ENCODE assay signal across 7 cellular contexts in genomic region chr11:66841861-66842260, GRCh38. TPM values are rescaled to one million over a fixed set of nuclear protein-coding genes. Genes with fewer than 3 reads are reported as not detected.
DNase-seq lines count a peak whose midpoint lies in the region; ATAC-seq and TF ChIP-seq lines count a peak whose summit lies in the region.

No MANE protein-coding gene starts in this region.

- no peaks in the 10 kb centered on the region for H3K9me3 ChIP-seq in HEK293 (ENCODE audit: control insufficient read depth, insufficient read depth, low read depth, low read length)
- H3K9me3 ChIP-seq in right cardiac atrium (ENCODE audit: control insufficient read depth, low read length) = no peaks in the 10 kb centered on the region

- no peak for DNase-seq in activated CD4-positive, alpha-beta memory T cell treated with anti-CD3 and anti-CD28 coated beads for 36 hours
- DNase-seq in right cardiac atrium = no peak
- peak; percentile 26 for DNase-seq in stimulated activated CD8-positive, alpha-beta memory T cell treated with anti-CD3 and anti-CD28 coated beads, Interleukin-4, amount 100 ng/mL, for 48 hours
- no peak for DNase-seq in RPMI8226
- no peak for DNase-seq in ureter (ENCODE audit: low spot score)
- no peak for DNase-seq in iPS-NIHi11 (ENCODE audit: low spot score)

- H3K27ac ChIP-seq in HEK293 (ENCODE audit: extremely low read depth, low read depth, low read length) = no peak overlapping the region
- no peak overlapping the region for H3K27ac ChIP-seq in right cardiac atrium (ENCODE audit: low read length)

- no peaks in the 10 kb centered on the region for H3K27me3 ChIP-seq in right cardiac atrium (ENCODE audit: control insufficient read depth, insufficient read depth)

- H3K27me3 Mint-ChIP-seq in activated CD4-positive, alpha-beta memory T cell treated with anti-CD3 and anti-CD28 coated beads for 36 hours = no peaks in the 10 kb centered on the region

- CTCF ChIA-PET in HEK293 (lab: Yijun Ruan, JAX) = interaction anchor here (0.6 to 2.3 kb wide), 10 partner anchors 7 to 478 kb away, joined by 3 to 12 read pairs (median 4); no protein-coding TSS in a partner anchor
- CTCF ChIA-PET in activated CD4-positive, alpha-beta memory T cell treated with anti-CD3 and anti-CD28 coated beads for 36 hours (lab: Charles Lee) = interaction anchor here (0.7 to 1.8 kb wide), 11 partner anchors 7 to 478 kb away, joined by 3 to 7 read pairs (median 3); partner anchors contain the start of gene SYT12

- H3K4me1 Mint-ChIP-seq in activated CD4-positive, alpha-beta memory T cell treated with anti-CD3 and anti-CD28 coated beads for 36 hours (ENCODE audit: low read depth) = peaks cover 49% of the 10 kb centered on the region

- H3K4me3 ChIP-seq in HEK293 (ENCODE audit: low read depth, low read length) = peak overlapping the region; percentile 71; the same call in 1 of the 2 replicates
- peak overlapping the region; percentile 78 for H3K4me3 ChIP-seq in right cardiac atrium (ENCODE audit: low read length)

- H3K9me3 Mint-ChIP-seq in activated CD4-positive, alpha-beta memory T cell treated with anti-CD3 and anti-CD28 coated beads for 36 hours = no peaks in the 10 kb centered on the region

- H3K4me1 ChIP-seq in HEK293 (ENCODE audit: control insufficient read depth, insufficient read depth, low read length) = no peaks in the 10 kb centered on the region
- peaks cover 5% of the 10 kb centered on the region for H3K4me1 ChIP-seq in right cardiac atrium (ENCODE audit: control insufficient read depth, insufficient read depth, low read length)

- no peak for ATAC-seq in right cardiac atrium

- 86% methylated on average over 7 of the region's 7 CpGs for WGBS in right cardiac atrium

- H3K36me3 ChIP-seq in HEK293 (ENCODE audit: control insufficient read depth in 2 of 2, insufficient read depth in 1 of 2, low read length in 2 of 2) = peaks cover 0 to 38% of the 10 kb centered on the region in 2 experiments; a peak in 1 of 3 replicates

- peak overlapping the region; percentile 97 for H3K4me3 Mint-ChIP-seq in activated CD4-positive, alpha-beta memory T cell treated with anti-CD3 and anti-CD28 coated beads for 36 hours

- no peak for TF ChIP-seq CTCF in HEK293 (tag by site-specific recombination; IDR thresholded peaks at IDR 0.05)

- peaks cover 32% of the 10 kb centered on the region for H3K36me3 Mint-ChIP-seq in activated CD4-positive, alpha-beta memory T cell treated with anti-CD3 and anti-CD28 coated beads for 36 hours

- intact Hi-C loops in activated CD4-positive, alpha-beta memory T cell treated with anti-CD3 and anti-CD28 coated beads for 36 hours (cut with micrococcal nuclease) = loop anchor here (2.0 to 5.0 kb wide), 3 partner anchors 117 to 295 kb away; partner anchors contain the start of genes ACTN3, PC, RBM14 and ZDHHC24
- intact Hi-C loops in right cardiac atrium (cut with DNase I) = no loop called here

- POLR2A ChIA-PET in HEK293 (lab: Yijun Ruan, JAX) = interaction anchor here (0.5 to 5.2 kb wide), 3 partner anchors 13 to 356 kb away, joined by 3 to 40 read pairs (median 3); partner anchors contain the start of gene RBM4
- POLR2A ChIA-PET in activated CD4-positive, alpha-beta memory T cell treated with anti-CD3 and anti-CD28 coated beads for 36 hours (lab: Charles Lee) = interaction anchor here (0.8 to 4.4 kb wide), 6 partner anchors 10 to 362 kb away, joined by 3 to 59 read pairs (median 6); partner anchors contain the start of genes DPP3 and RBM4B

- H3K27ac Mint-ChIP-seq in activated CD4-positive, alpha-beta memory T cell treated with anti-CD3 and anti-CD28 coated beads for 36 hours = peak overlapping the region; percentile 93

TF ChIP-seq in HEK293, 187 proteins besides CTCF, POLR2A, EP300 and RAD21:
- no peak for TF ChIP-seq ZNF626 (tag by site-specific recombination; IDR thresholded peaks at IDR 0.05)
- no peak for TF ChIP-seq ATF2 (tag by site-specific recombination; IDR thresholded peaks at IDR 0.05; ENCODE audit: low read depth)
- no peak for TF ChIP-seq GLIS1 (tag by site-specific recombination; IDR thresholded peaks at IDR 0.05)
- no peak for TF ChIP-seq ZNF76 (tag by site-specific recombination; IDR thresholded peaks at IDR 0.05; ENCODE audit: borderline replicate concordance, low read depth)
- no peak for TF ChIP-seq KLF17 (tag by site-specific recombination; IDR thresholded peaks at IDR 0.05)
- TF ChIP-seq ZNF140 (tag by site-specific recombination; IDR thresholded peaks at IDR 0.05) = no peak
- no peak for TF ChIP-seq ZNF354C (tag by site-specific recombination; IDR thresholded peaks at IDR 0.05; ENCODE audit: borderline replicate concordance, low read depth)
- no peak for TF ChIP-seq ZNF433 (tag by site-specific recombination; IDR thresholded peaks at IDR 0.05; ENCODE audit: low read depth)
- TF ChIP-seq ZNF768 (tag by site-specific recombination; IDR thresholded peaks at IDR 0.05) = no peak
- TF ChIP-seq, protein P1, sequence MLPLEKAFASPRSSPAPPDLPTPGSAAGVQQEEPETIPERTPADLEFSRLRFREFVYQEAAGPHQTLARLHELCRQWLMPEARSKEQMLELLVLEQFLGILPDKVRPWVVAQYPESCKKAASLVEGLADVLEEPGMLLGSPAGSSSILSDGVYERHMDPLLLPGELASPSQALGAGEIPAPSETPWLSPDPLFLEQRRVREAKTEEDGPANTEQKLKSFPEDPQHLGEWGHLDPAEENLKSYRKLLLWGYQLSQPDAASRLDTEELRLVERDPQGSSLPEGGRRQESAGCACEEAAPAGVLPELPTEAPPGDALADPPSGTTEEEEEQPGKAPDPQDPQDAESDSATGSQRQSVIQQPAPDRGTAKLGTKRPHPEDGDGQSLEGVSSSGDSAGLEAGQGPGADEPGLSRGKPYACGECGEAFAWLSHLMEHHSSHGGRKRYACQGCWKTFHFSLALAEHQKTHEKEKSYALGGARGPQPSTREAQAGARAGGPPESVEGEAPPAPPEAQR (tag by site-specific recombination; IDR thresholded peaks at IDR 0.05) = no peak
- TF ChIP-seq ZNF341 (tag by site-specific recombination; IDR thresholded peaks at IDR 0.05; ENCODE audit: low read depth) = peak; percentile 34
- TF ChIP-seq ZNF521 (tag by site-specific recombination; IDR thresholded peaks at IDR 0.05) = no peak
- TF ChIP-seq ZNF175 (tag by site-specific recombination; IDR thresholded peaks at IDR 0.05) = no peak
- TF ChIP-seq ZNF2 (tag by site-specific recombination; IDR thresholded peaks at IDR 0.05) = no peak
- 0 out of 2 replicates have a peak, but pooled peaks have one; percentile 22 for TF ChIP-seq ZNF121 (tag by site-specific recombination; IDR thresholded peaks at IDR 0.05)

RNA-seq across cellular contexts. Expression of gene RCE1, which starts 1.4 kb away (rescaled TPM):
- 10 to 100 TPM; 22.5 to 24.4 TPM for total RNA-seq in activated CD4-positive, alpha-beta memory T cell treated with anti-CD3 and anti-CD28 coated beads for 36 hours
- total RNA-seq in right cardiac atrium (1 to 10 TPM; 5.3 to 9.4 (median 6.8) TPM), ureter (17.6 TPM)
- polyA plus RNA-seq in right cardiac atrium = 4.8 TPM

RNA-seq across cellular contexts. Expression of gene LRFN4, which starts 15.0 kb away (rescaled TPM):
- total RNA-seq in activated CD4-positive, alpha-beta memory T cell treated with anti-CD3 and anti-CD28 coated beads for 36 hours = 10 to 100 TPM; 24.6 to 29.8 TPM
- total RNA-seq in right cardiac atrium (10 to 100 TPM; 10.8 to 14.6 (median 11.6) TPM), ureter (18.3 TPM)
- 11.8 TPM for polyA plus RNA-seq in right cardiac atrium
